In genomic region chr9:35842795-35843194, GRCh38 we compare ENCODE assay signal across 14 cellular contexts. TPM values are rescaled to one million over a fixed set of nuclear protein-coding genes. Genes with fewer than 3 reads are reported as not detected.
DNase-seq lines count a peak whose midpoint lies in the region; ATAC-seq, FAIRE-seq and TF ChIP-seq lines count a peak whose summit lies in the region.
"Had no signal": no experiment of that assay in that cellular context is flagged by ENCODE, and none has a peak within 500 bp of the region (broad histone marks: within the 10 kb centered on the region; RNA-seq: fewer than 3 reads in every experiment).

No MANE protein-coding gene starts in this region.

- WGBS in small intestine, 3 donors, result 69 to 77% (median 70%) methylated on average over 3 of the region's 3 CpGs
- WGBS in smooth muscle cell (ENCODE audit: low lambda C conversion rate), result 93% methylated on average over 3 of the region's 3 CpGs

- FAIRE-seq in small intestine (lab: Jason Lieb, UNC), result no peak

- no peak overlapping the region for H3K4me2 ChIP-seq in smooth muscle cell

- H2AFZ ChIP-seq in smooth muscle cell (ENCODE audit: low read depth), result no peak overlapping the region

- peaks cover 16% of the 10 kb centered on the region for H3F3A ChIP-seq in smooth muscle cell (ENCODE audit: low read depth)

- H3K9ac ChIP-seq in smooth muscle cell (ENCODE audit: low read depth), result no peak overlapping the region

- no peak for DNase-seq in mucosa of descending colon
- no peak for DNase-seq in small intestine
- no peak for DNase-seq in upper lobe of right lung
- no peak for DNase-seq in iPS-NIHi7 (ENCODE audit: extremely low spot score)
- no peak for DNase-seq in smooth muscle cell (lab: John Stamatoyannopoulos, UW; ENCODE audit: unreplicated experiment)
- DNase-seq: activated CD8-positive, alpha-beta memory T cell treated with anti-CD3 and anti-CD28 coated beads, Interleukin-2, amount 50 U/mL, for 4 hours; Calu3; NCI-H2171 treated with DMSO at 0.1 percent for 48 hours had no signal

- no peaks in the 10 kb centered on the region for H4K20me1 ChIP-seq in smooth muscle cell (ENCODE audit: low read depth)

- TF ChIP-seq CTCF in mucosa of descending colon (IDR thresholded peaks at IDR 0.05) (no peak), upper lobe of right lung (IDR thresholded peaks at IDR 0.05) (no peak), smooth muscle cell (IDR thresholded peaks at IDR 0.05; ENCODE audit: borderline replicate concordance, insufficient read depth, poor library complexity, severe bottlenecking) (no peak)

- no peaks in the 10 kb centered on the region for H3K27me3 ChIP-seq in small intestine (ENCODE audit: control insufficient read depth in 2 of 2, insufficient read depth in 2 of 2, low read length in 2 of 2)
- H3K27me3 ChIP-seq in upper lobe of right lung, result no peaks in the 10 kb centered on the region
- no peaks in the 10 kb centered on the region for H3K27me3 ChIP-seq in smooth muscle cell (ENCODE audit: low read depth)
- H3K27me3 ChIP-seq: dorsolateral prefrontal cortex had no signal

- H3K9me3 ChIP-seq in mucosa of descending colon (no peaks in the 10 kb centered on the region), small intestine (ENCODE audit: control insufficient read depth, low read depth) (no peaks in the 10 kb centered on the region), upper lobe of right lung (no peaks in the 10 kb centered on the region), smooth muscle cell (replicated peaks; ENCODE audit: low read depth) (no peaks in the 10 kb centered on the region)

- intact Hi-C loops in mucosa of descending colon (cut with DNase I, micrococcal nuclease) (no loop called here), upper lobe of right lung (cut with DNase I) (no loop called here)

- H3K4me3 ChIP-seq in mucosa of descending colon (no peak overlapping the region), small intestine (ENCODE audit: low read depth in 1 of 2, low read length in 2 of 2) (no peak overlapping the region), upper lobe of right lung (no peak overlapping the region), smooth muscle cell (no peak overlapping the region)
- H3K4me3 ChIP-seq: dorsolateral prefrontal cortex had no signal

- H3K27ac ChIP-seq in small intestine (ENCODE audit: low read depth in 1 of 2, low read length in 1 of 2), result peak overlapping the region in 1 of 2 donors; percentile 5
- no peak overlapping the region for H3K27ac ChIP-seq in upper lobe of right lung
- H3K27ac ChIP-seq in smooth muscle cell (ENCODE audit: low read depth), result no peak overlapping the region
- H3K27ac ChIP-seq: dorsolateral prefrontal cortex had no signal

- no peaks in the 10 kb centered on the region for H3K36me3 ChIP-seq in mucosa of descending colon (ENCODE audit: low read depth)
- H3K36me3 ChIP-seq in small intestine (ENCODE audit: control insufficient read depth in 2 of 2, insufficient read depth in 2 of 2, low read length in 2 of 2), result no peaks in the 10 kb centered on the region
- H3K36me3 ChIP-seq in upper lobe of right lung, result no peaks in the 10 kb centered on the region
- H3K36me3 ChIP-seq in smooth muscle cell (ENCODE audit: low read depth), result no peaks in the 10 kb centered on the region

- no peaks in the 10 kb centered on the region for H3K79me2 ChIP-seq in smooth muscle cell (ENCODE audit: low read depth)

- peak; percentile 65 for ATAC-seq in GM18861 (IDR thresholded peaks at IDR 0.05; ENCODE audit: unreplicated experiment)
- peak; percentile 82 for ATAC-seq in GM21576 (IDR thresholded peaks at IDR 0.05; ENCODE audit: unreplicated experiment)
- peak; percentile 40 for ATAC-seq in HG03196 (IDR thresholded peaks at IDR 0.05; ENCODE audit: unreplicated experiment)
- ATAC-seq in mucosa of descending colon, result peak; percentile 54
- no peak for ATAC-seq in upper lobe of right lung
- ATAC-seq: left lobe of liver had no signal

- H3K4me1 ChIP-seq in mucosa of descending colon (ENCODE audit: low read depth) (peaks cover 13% of the 10 kb centered on the region), small intestine (ENCODE audit: control insufficient read depth in 2 of 2, insufficient read depth in 1 of 2, low read depth in 1 of 2, low read length in 1 of 2) (peaks cover 0 to 8% of the 10 kb centered on the region in 2 donors), upper lobe of right lung (peaks cover 33% of the 10 kb centered on the region), smooth muscle cell (ENCODE audit: low read depth) (peaks cover 13% of the 10 kb centered on the region)

RNA-seq across cellular contexts. Expression of gene TMEM8B, which starts 13.8 kb away (rescaled TPM):
- total RNA-seq in mucosa of descending colon (10 to 100 TPM; 12.4 to 22.8 (median 18.9) TPM), upper lobe of right lung (13.7 TPM), smooth muscle cell (4.5 and 4.9 TPM in 2 replicates)
- polyA plus RNA-seq in small intestine (1 to 10 TPM in 2 of 3 donors, under 1 TPM in 1; 0.89 to 6.6 (median 2.4) TPM), smooth muscle cell (12.4 and 18.7 TPM in 2 replicates)

RNA-seq across cellular contexts. Expression of gene FAM221B, which starts 14.3 kb away (rescaled TPM):
- total RNA-seq in mucosa of descending colon (under 1 TPM in 2 of 3 donors, not detected in 1; 0.41 to 0.43 TPM), upper lobe of right lung (not detected), smooth muscle cell (not detected in 2 replicates)
- polyA plus RNA-seq in small intestine (not detected), smooth muscle cell (not detected in 2 replicates)
- total RNA-seq: Calu3, left lobe of liver, LHCN-M2 had no signal

RNA-seq across cellular contexts. Expression of gene OR13J1, which starts 27.4 kb away (rescaled TPM):
- total RNA-seq in mucosa of descending colon (not detected), upper lobe of right lung (not detected), smooth muscle cell (not detected in 2 replicates)
- polyA plus RNA-seq in small intestine (not detected), smooth muscle cell (not detected in 2 replicates)
- total RNA-seq: Calu3, dorsolateral prefrontal cortex, left lobe of liver, LHCN-M2 had no signal

RNA-seq across cellular contexts. Expression of gene HINT2, which starts 28.0 kb away (rescaled TPM):
- total RNA-seq in mucosa of descending colon, result 10 to 100 TPM; 38.9 to 68.6 (median 54.6) TPM
- polyA plus RNA-seq in small intestine, result 100 to 1,000 TPM in 2 of 3 donors, 10 to 100 TPM in 1; 83.4 to 138 (median 104) TPM
- total RNA-seq in upper lobe of right lung, result 37.1 TPM
- total RNA-seq in smooth muscle cell, result 7.7 and 20.4 TPM in 2 replicates
- polyA plus RNA-seq in smooth muscle cell, result 66.7 and 67.8 TPM in 2 replicates

RNA-seq across cellular contexts. Expression of gene SPAG8, which starts 30.7 kb away (rescaled TPM):
- total RNA-seq in mucosa of descending colon (1 to 10 TPM in 1 of 3 donors, under 1 TPM in 2; 0.84 to 2.5 (median 0.92) TPM), upper lobe of right lung (2.8 TPM), smooth muscle cell (0.85 TPM in 1 of 2 replicates, not detected in the other)
- polyA plus RNA-seq in small intestine (under 1 TPM in 1 of 3 donors, not detected in 2; 0.49 TPM), smooth muscle cell (0.44 and 1.2 TPM in 2 replicates)
